In the genomic region with DNA sequence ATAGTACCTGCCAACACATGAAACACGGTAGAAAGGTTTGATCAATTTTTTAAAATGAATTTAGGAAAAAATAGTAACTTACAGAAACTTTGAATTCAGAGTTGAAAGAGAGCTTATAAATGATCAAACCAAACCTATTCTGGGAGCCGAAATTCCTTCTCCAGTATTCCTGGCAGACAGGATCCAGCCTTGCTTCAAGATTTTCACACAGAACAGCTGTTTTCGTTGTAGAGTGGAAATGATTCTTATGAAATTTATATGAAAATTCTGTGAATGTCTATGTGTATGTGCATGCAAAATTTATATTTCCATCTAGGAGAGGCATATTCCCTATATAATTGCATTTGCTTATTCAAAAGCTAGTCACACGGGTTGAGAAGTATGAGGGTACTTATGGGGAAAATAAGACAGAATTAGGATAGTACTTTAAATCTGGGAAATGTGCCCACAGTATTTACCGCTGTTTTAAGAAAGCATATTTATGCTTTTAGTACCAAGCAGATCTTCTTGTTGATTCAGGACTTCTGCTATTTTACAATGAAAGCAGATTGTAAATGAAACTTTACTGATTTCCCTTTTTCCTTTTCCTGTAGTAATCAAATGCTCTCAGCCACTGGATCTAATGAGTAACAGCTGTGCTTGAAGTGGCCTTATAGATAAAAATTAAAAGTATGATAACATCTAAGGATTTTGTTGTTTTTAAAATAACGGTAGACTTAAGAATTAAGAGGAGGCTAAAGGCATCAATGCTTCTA, we compare ENCODE assay signal across 26 cellular contexts. TPM values are rescaled to one million over a fixed set of nuclear protein-coding genes. Genes with fewer than 3 reads are reported as not detected.
DNase-seq lines count a peak whose midpoint lies in the region; ATAC-seq, FAIRE-seq and TF ChIP-seq lines count a peak whose summit lies in the region.
"Had no signal": no experiment of that assay in that cellular context is flagged by ENCODE, and none has a peak within 500 bp of the region (broad histone marks: within the 10 kb centered on the region; RNA-seq: fewer than 3 reads in every experiment).

No MANE protein-coding gene starts in this region.

- H3K27ac Mint-ChIP-seq in astrocyte (ENCODE audit: unreplicated experiment) = no peak overlapping the region
- H3K27ac Mint-ChIP-seq in activated naive CD4-positive, alpha-beta T cell treated with anti-CD3 and anti-CD28 coated beads, Interleukin-2, amount 10 ng/mL, durations not matched to agents 7 days and 5 days = no peak overlapping the region
- H3K27ac Mint-ChIP-seq: GM23338; stimulated activated naive CD8-positive, alpha-beta T cell treated with anti-CD3 and anti-CD28 coated beads, Interleukin-15, Interleukin-2, amounts not matched to agents 100 ng/mL and 50 ng/mL, for 24 hours; type B pancreatic cell had no signal

- peak overlapping the region in 10 of 12 donors; percentile 11 to 68 (median 47) for H3K27ac ChIP-seq in heart left ventricle
- peak overlapping the region; percentile 72 for H3K27ac ChIP-seq in astrocyte (ENCODE audit: low read depth, low read length)
- H3K27ac ChIP-seq in keratinocyte (ENCODE audit: control insufficient read depth, insufficient read depth, low read length) = no peak overlapping the region
- peak overlapping the region; percentile 60 to 63 for H3K27ac ChIP-seq in tibial artery
- H3K27ac ChIP-seq: A549, WERI-Rb-1 had no signal

- H4K20me1 ChIP-seq in astrocyte (ENCODE audit: insufficient read depth, low read length) (no peaks in the 10 kb centered on the region), keratinocyte (ENCODE audit: control insufficient read depth, extremely low read depth, insufficient read depth, low read length) (no peaks in the 10 kb centered on the region)

- CTCF ChIA-PET in activated naive CD4-positive, alpha-beta T cell treated with anti-CD3 and anti-CD28 coated beads, Interleukin-2, amount 10 ng/mL, durations not matched to agents 7 days and 5 days (lab: Charles Lee) = no interaction called here

- intact Hi-C loops in heart left ventricle (cut with DNase I) (loop anchor here in 2 of 10 donors (10.0 kb wide), 2 partner anchors 70 to 170 kb away; no protein-coding TSS in a partner anchor), cardiac septum (cut with DNase I) (no loop called here), tibial artery (cut with DNase I; ENCODE audit: low total_unique reads) (no loop called here)

- no peak for TF ChIP-seq CTCF in heart left ventricle (IDR thresholded peaks at IDR 0.05)
- no peak for TF ChIP-seq CTCF in astrocyte (IDR thresholded peaks at IDR 0.05; ENCODE audit: insufficient read depth, low read depth, low read length)
- no peak for TF ChIP-seq CTCF in keratinocyte (optimal IDR thresholded peaks at IDR 0.05 in 1 of 3, IDR thresholded peaks at IDR 0.05 in 1 of 3, conservative IDR thresholded peaks at IDR 0.05 in 1 of 3; ENCODE audit: extremely low read depth in 1 of 3, insufficient read depth in 2 of 3, low read length in 3 of 3)
- no peak for TF ChIP-seq CTCF in tibial artery (IDR thresholded peaks at IDR 0.05)

- H3K9ac ChIP-seq in astrocyte (ENCODE audit: low read length) (no peak overlapping the region), keratinocyte (ENCODE audit: control insufficient read depth, extremely low read depth, insufficient read depth, low read length) (no peak overlapping the region)

- H3K4me3 ChIP-seq in heart left ventricle (peak overlapping the region in 3 of 12 donors; percentile 10 to 29 (median 14)), astrocyte (ENCODE audit: insufficient read depth, low read depth, low read length) (no peak overlapping the region), keratinocyte (ENCODE audit: control insufficient read depth in 2 of 3, extremely low read depth in 1 of 3, insufficient read depth in 2 of 3, low read depth in 1 of 3, low read length in 3 of 3) (no peak overlapping the region), tibial artery (no peak overlapping the region)
- H3K4me3 ChIP-seq: A549, GM23338, lung had no signal

- H3K27me3 ChIP-seq in heart left ventricle = no peaks in the 10 kb centered on the region
- no peaks in the 10 kb centered on the region for H3K27me3 ChIP-seq in astrocyte (ENCODE audit: insufficient read depth, low read length)
- no peaks in the 10 kb centered on the region for H3K27me3 ChIP-seq in keratinocyte (ENCODE audit: control insufficient read depth, extremely low read depth, insufficient read depth, low read length)
- H3K27me3 ChIP-seq in tibial artery = no peaks in the 10 kb centered on the region

- no peaks in the 10 kb centered on the region for H3K9me1 ChIP-seq in keratinocyte (ENCODE audit: control insufficient read depth, extremely low read depth, insufficient read depth, low read length)

- H3K79me2 ChIP-seq in astrocyte (ENCODE audit: insufficient read depth, low read length) = peaks cover 93% of the 10 kb centered on the region
- H3K79me2 ChIP-seq in keratinocyte (ENCODE audit: control insufficient read depth, insufficient read depth, low read length) = no peaks in the 10 kb centered on the region

- dilution Hi-C loops in keratinocyte (cut with MboI; ENCODE audit: extremely low pct_ligation_motif_present, low sequenced_read_pairs) = no loop called here

- H3K9me3 Mint-ChIP-seq in astrocyte (ENCODE audit: unreplicated experiment) = no peaks in the 10 kb centered on the region
- no peaks in the 10 kb centered on the region for H3K9me3 Mint-ChIP-seq in activated naive CD4-positive, alpha-beta T cell treated with anti-CD3 and anti-CD28 coated beads, Interleukin-2, amount 10 ng/mL, durations not matched to agents 7 days and 5 days
- H3K9me3 Mint-ChIP-seq: GM23338; stimulated activated naive CD8-positive, alpha-beta T cell treated with anti-CD3 and anti-CD28 coated beads, Interleukin-15, Interleukin-2, amounts not matched to agents 100 ng/mL and 50 ng/mL, for 24 hours; type B pancreatic cell had no signal

- DNase-seq in heart left ventricle (no peak), cardiac septum (ENCODE audit: low spot score) (no peak), astrocyte (ENCODE audit: low read depth) (no peak), keratinocyte (ENCODE audit: low read depth, low spot score) (no peak), tibial artery (no peak), hippocampal formation (lab: John Stamatoyannopoulos, UW) (no peak)
- DNase-seq in activated naive CD4-positive, alpha-beta T cell treated with anti-CD3 and anti-CD28 coated beads, Interleukin-2, amount 10 ng/mL, durations not matched to agents 7 days and 5 days = no peak
- DNase-seq: activated CD4-positive, alpha-beta T cell treated with anti-CD3 and anti-CD28 coated beads, Interleukin-2, amount 50 U/mL, for 1 hour; activated CD8-positive, alpha-beta memory T cell treated with anti-CD3 and anti-CD28 coated beads, Interleukin-2, amount 50 U/mL, for 48 hours; activated effector memory CD4-positive, alpha-beta T cell treated with Interleukin-2 at 50 U/mL for 16 hours; C1 segment of cervical spinal cord; Calu3; EL; NCI-H1417 treated with DMSO at 0.1 percent for 48 hours; NCI-H510A; stimulated activated CD4-positive, alpha-beta T cell treated with anti-CD3 and anti-CD28 coated beads, Interleukin-12 subunit alpha, Interleukin-12 subunit beta, amount 100 ng/mL, for 4 hours; WERI-Rb-1 had no signal

- 51 to 67% (median 53%) methylated on average over 6 of the region's 6 CpGs for WGBS in heart left ventricle, 4 donors

- H3K4me2 ChIP-seq in astrocyte (ENCODE audit: low read length) (no peak overlapping the region), keratinocyte (ENCODE audit: control insufficient read depth, extremely low read depth, insufficient read depth, low read depth, low read length) (peak overlapping the region; percentile 36)
- H3K4me2 ChIP-seq: A549, GM23338 had no signal

- peaks cover 3 to 86% (median 55%) of the 10 kb centered on the region in 12 donors for H3K4me1 ChIP-seq in heart left ventricle
- H3K4me1 ChIP-seq in astrocyte (ENCODE audit: insufficient read depth, low read length) = peaks cover 29% of the 10 kb centered on the region
- peaks cover 17% of the 10 kb centered on the region for H3K4me1 ChIP-seq in keratinocyte (ENCODE audit: control insufficient read depth, extremely low read depth, insufficient read depth, low read length)
- peaks cover 3 to 98% (median 51%) of the 10 kb centered on the region in 4 donors for H3K4me1 ChIP-seq in tibial artery
- H3K4me1 ChIP-seq: A549 had no signal

- no peaks in the 10 kb centered on the region for H3K27me3 Mint-ChIP-seq in astrocyte (ENCODE audit: low read depth, unreplicated experiment)
- H3K27me3 Mint-ChIP-seq in activated naive CD4-positive, alpha-beta T cell treated with anti-CD3 and anti-CD28 coated beads, Interleukin-2, amount 10 ng/mL, durations not matched to agents 7 days and 5 days = peaks cover 4% of the 10 kb centered on the region

- H2AFZ ChIP-seq in astrocyte (ENCODE audit: low read depth, low read length) (no peak overlapping the region), keratinocyte (ENCODE audit: control insufficient read depth, low read length) (no peak overlapping the region)
- H2AFZ ChIP-seq: GM23338 had no signal

- ATAC-seq in heart left ventricle = no peak
- no peak for ATAC-seq in HG02870 (IDR thresholded peaks at IDR 0.05; ENCODE audit: unreplicated experiment)
- ATAC-seq: A549, GM23338 had no signal

- H3K4me3 Mint-ChIP-seq in astrocyte (ENCODE audit: unreplicated experiment) = no peak overlapping the region
- no peak overlapping the region for H3K4me3 Mint-ChIP-seq in activated naive CD4-positive, alpha-beta T cell treated with anti-CD3 and anti-CD28 coated beads, Interleukin-2, amount 10 ng/mL, durations not matched to agents 7 days and 5 days
- H3K4me3 Mint-ChIP-seq: GM23338; stimulated activated naive CD8-positive, alpha-beta T cell treated with anti-CD3 and anti-CD28 coated beads, Interleukin-15, Interleukin-2, amounts not matched to agents 100 ng/mL and 50 ng/mL, for 24 hours; type B pancreatic cell had no signal

- H3K36me3 Mint-ChIP-seq in astrocyte (ENCODE audit: low read depth, unreplicated experiment) = no peaks in the 10 kb centered on the region
- no peaks in the 10 kb centered on the region for H3K36me3 Mint-ChIP-seq in activated naive CD4-positive, alpha-beta T cell treated with anti-CD3 and anti-CD28 coated beads, Interleukin-2, amount 10 ng/mL, durations not matched to agents 7 days and 5 days
- H3K36me3 Mint-ChIP-seq: type B pancreatic cell had no signal

- no peak for TF ChIP-seq POLR2A in heart left ventricle (IDR thresholded peaks at IDR 0.05)

- H3K36me3 ChIP-seq in heart left ventricle (no peaks in the 10 kb centered on the region), astrocyte (ENCODE audit: insufficient read depth, low read length) (no peaks in the 10 kb centered on the region), keratinocyte (ENCODE audit: control insufficient read depth in 2 of 2, extremely low read depth in 1 of 2, insufficient read depth in 2 of 2, low read length in 2 of 2) (no peaks in the 10 kb centered on the region), tibial artery (no peaks in the 10 kb centered on the region)
- H3K36me3 ChIP-seq: WERI-Rb-1 had no signal

- H3K4me1 Mint-ChIP-seq in astrocyte (ENCODE audit: low read depth, unreplicated experiment) = peaks cover 12% of the 10 kb centered on the region
- no peaks in the 10 kb centered on the region for H3K4me1 Mint-ChIP-seq in activated naive CD4-positive, alpha-beta T cell treated with anti-CD3 and anti-CD28 coated beads, Interleukin-2, amount 10 ng/mL, durations not matched to agents 7 days and 5 days

- no peak for FAIRE-seq in astrocyte (lab: Jason Lieb, UNC)
- no peak for FAIRE-seq in keratinocyte (lab: Jason Lieb, UNC)
- FAIRE-seq: A549, islet of Langerhans, RCC 7860 had no signal

- H3K9me3 ChIP-seq in heart left ventricle (no peaks in the 10 kb centered on the region), astrocyte (ENCODE audit: insufficient read depth, low read depth, low read length) (no peaks in the 10 kb centered on the region), keratinocyte (ENCODE audit: control insufficient read depth, low read depth, low read length) (no peaks in the 10 kb centered on the region), tibial artery (no peaks in the 10 kb centered on the region)
- H3K9me3 ChIP-seq: A549 had no signal

RNA-seq across cellular contexts. Expression of a gene that starts 30.4 kb away (rescaled TPM):
- 100 to 1,000 TPM in 1 of 9 donors, 10 to 100 TPM in 8; 25.7 to 104 (median 53.3) TPM for total RNA-seq in heart left ventricle
- 10 to 100 TPM; 16.2 to 27.7 TPM for polyA plus RNA-seq in heart left ventricle
- total RNA-seq in cardiac septum = 124 TPM
- 1.3 and 2.6 TPM in 2 replicates for total RNA-seq in astrocyte
- polyA plus RNA-seq in keratinocyte = 0.05 TPM in 1 of 3 replicates, not detected in the others
- polyA plus RNA-seq in keratinocyte (2011; ENCODE audit: low read depth) = not detected
- 0.01 TPM in 1 of 2 replicates, not detected in the other for polyA plus RNA-seq in keratinocyte (2011; cell fraction: cytosol; rRNA removed)
- not detected in 2 replicates for polyA plus RNA-seq in keratinocyte (2011; cell fraction: nucleus; rRNA removed)
- polyA plus RNA-seq in keratinocyte (2012; ENCODE audit: low replicate concordance) = not detected in 2 replicates
- 0.13 TPM in 1 of 3 replicates, not detected in the others for polyA minus RNA-seq in keratinocyte
- polyA minus RNA-seq in keratinocyte (2011; cell fraction: cytosol; rRNA and poly(A)+ RNA removed) = not detected
- polyA minus RNA-seq in keratinocyte (2011; cell fraction: nucleus; rRNA and poly(A)+ RNA removed) = not detected in 2 replicates
- total RNA-seq: GM23338; T-helper 2 cell treated with Interferon-gamma antibody and Interleukin-4, amounts not matched to agents 100 ng/mL and 5 ng/mL, for 36 hours had no signal
